In genomic region chrX:153967536-153968214, GRCh38 we compare ENCODE assay signal across 10 cellular contexts. TPM values are rescaled to one million over a fixed set of nuclear protein-coding genes. Genes with fewer than 3 reads are reported as not detected.
A peak's percentile ranks its signal among the peaks of the same experiment; 100 is the strongest.
DNase-seq lines count a peak whose midpoint lies in the region; ATAC-seq, FAIRE-seq and TF ChIP-seq lines count a peak whose summit lies in the region.
"Had no signal": no experiment of that assay in that cellular context is flagged by ENCODE, and none has a peak within 500 bp of the region (broad histone marks: within the 10 kb centered on the region; RNA-seq: fewer than 3 reads in every experiment).

No MANE protein-coding gene starts in this region.

- peaks cover 4% of the 10 kb centered on the region for H3K27me3 Mint-ChIP-seq in CD4-positive, CD25-positive, alpha-beta regulatory T cell
- no peaks in the 10 kb centered on the region for H3K27me3 Mint-ChIP-seq in astrocyte (ENCODE audit: low read depth, unreplicated experiment)
- H3K27me3 Mint-ChIP-seq in nephron (ENCODE audit: low read depth): peaks cover 5% of the 10 kb centered on the region

- H3K4me1 Mint-ChIP-seq in CD4-positive, CD25-positive, alpha-beta regulatory T cell: peaks cover 0 to 51% (median 12%) of the 10 kb centered on the region in 4 donors
- H3K4me1 Mint-ChIP-seq in astrocyte (ENCODE audit: low read depth, unreplicated experiment): peaks cover 18% of the 10 kb centered on the region
- peaks cover 37% of the 10 kb centered on the region for H3K4me1 Mint-ChIP-seq in nephron

- H3K36me3 Mint-ChIP-seq in CD4-positive, CD25-positive, alpha-beta regulatory T cell: peaks cover 6% of the 10 kb centered on the region
- peaks cover 2% of the 10 kb centered on the region for H3K36me3 Mint-ChIP-seq in astrocyte (ENCODE audit: low read depth, unreplicated experiment)
- peaks cover 14% of the 10 kb centered on the region for H3K36me3 Mint-ChIP-seq in nephron (ENCODE audit: low read depth)

- peak overlapping the region; percentile 93 for H3K4me2 ChIP-seq in astrocyte (ENCODE audit: low read length)

- no peak for TF ChIP-seq CTCF in LNCaP clone FGC (IDR thresholded peaks at IDR 0.05; ENCODE audit: control insufficient read depth, extremely low read depth, insufficient read depth)
- no peak for TF ChIP-seq CTCF in astrocyte (IDR thresholded peaks at IDR 0.05; ENCODE audit: insufficient read depth, low read depth, low read length)
- TF ChIP-seq CTCF in nephron (IDR thresholded peaks at IDR 0.05; ENCODE audit: unreplicated experiment in 3 of 3): no peak

- peak overlapping the region; percentile 89 to 100 (median 98) for H3K4me3 Mint-ChIP-seq in CD4-positive, CD25-positive, alpha-beta regulatory T cell
- peak overlapping the region; percentile 75 for H3K4me3 Mint-ChIP-seq in astrocyte (ENCODE audit: unreplicated experiment)
- H3K4me3 Mint-ChIP-seq in nephron: peak overlapping the region; percentile 96 to 100 (median 100)

- peak overlapping the region; percentile 97 for H3K27ac ChIP-seq in CD4-positive, CD25-positive, alpha-beta regulatory T cell (ENCODE audit: insufficient read depth, low read length, poor library complexity, severe bottlenecking)
- H3K27ac ChIP-seq in astrocyte (ENCODE audit: low read depth, low read length): no peak overlapping the region

- peaks cover 0 to 1% (median 0%) of the 10 kb centered on the region in 7 donors for H3K9me3 Mint-ChIP-seq in CD4-positive, CD25-positive, alpha-beta regulatory T cell
- no peaks in the 10 kb centered on the region for H3K9me3 Mint-ChIP-seq in astrocyte (ENCODE audit: unreplicated experiment)
- no peaks in the 10 kb centered on the region for H3K9me3 Mint-ChIP-seq in nephron

- H3K36me3 ChIP-seq in CD4-positive, CD25-positive, alpha-beta regulatory T cell (ENCODE audit: control insufficient read depth, insufficient read depth, low read length): peaks cover 14% of the 10 kb centered on the region
- H3K36me3 ChIP-seq in astrocyte (ENCODE audit: insufficient read depth, low read length): no peaks in the 10 kb centered on the region
- H3K36me3 ChIP-seq: prostate gland had no signal

- peaks cover 73% of the 10 kb centered on the region for H4K20me1 ChIP-seq in astrocyte (ENCODE audit: insufficient read depth, low read length)

- peaks cover 84% of the 10 kb centered on the region for H3K79me2 ChIP-seq in astrocyte (ENCODE audit: insufficient read depth, low read length)

- no peak for ATAC-seq in CD4-positive, CD25-positive, alpha-beta regulatory T cell (ENCODE audit: low read depth in 2 of 2)

- no peaks in the 10 kb centered on the region for H3K27me3 ChIP-seq in CD4-positive, CD25-positive, alpha-beta regulatory T cell (ENCODE audit: control insufficient read depth, insufficient read depth, low read length)
- no peaks in the 10 kb centered on the region for H3K27me3 ChIP-seq in astrocyte (ENCODE audit: insufficient read depth, low read length)

- H3K4me1 ChIP-seq in CD4-positive, CD25-positive, alpha-beta regulatory T cell (ENCODE audit: control insufficient read depth, insufficient read depth, low read length, poor library complexity, severe bottlenecking): peaks cover 42% of the 10 kb centered on the region
- peaks cover 33% of the 10 kb centered on the region for H3K4me1 ChIP-seq in astrocyte (ENCODE audit: insufficient read depth, low read length)
- H3K4me1 ChIP-seq: prostate gland had no signal

- peak overlapping the region; percentile 89 to 97 (median 94) for H3K27ac Mint-ChIP-seq in CD4-positive, CD25-positive, alpha-beta regulatory T cell
- no peak overlapping the region for H3K27ac Mint-ChIP-seq in astrocyte (ENCODE audit: unreplicated experiment)
- H3K27ac Mint-ChIP-seq in nephron: peak overlapping the region; percentile 99 to 100 (median 100)

- H3K9me3 ChIP-seq in CD4-positive, CD25-positive, alpha-beta regulatory T cell (ENCODE audit: control insufficient read depth in 2 of 2, low read length in 2 of 2): no peaks in the 10 kb centered on the region
- no peaks in the 10 kb centered on the region for H3K9me3 ChIP-seq in astrocyte (ENCODE audit: insufficient read depth, low read depth, low read length)
- H3K9me3 ChIP-seq: prostate gland had no signal

- H2AFZ ChIP-seq in astrocyte (ENCODE audit: low read depth, low read length): no peak overlapping the region

- FAIRE-seq in astrocyte (lab: Jason Lieb, UNC): no peak

- DNase-seq in CD4-positive, CD25-positive, alpha-beta regulatory T cell: peak in 2 of 3 donors; percentile 43 to 71
- no peak for DNase-seq in LNCaP clone FGC (ENCODE audit: low read depth)
- no peak for DNase-seq in astrocyte (ENCODE audit: low read depth)
- DNase-seq in T1000 (lab: John Stamatoyannopoulos, UW): no peak
- DNase-seq in inferior parietal cortex (ENCODE audit: extremely low spot score): no peak
- DNase-seq in amygdala (lab: John Stamatoyannopoulos, UW): no peak
- DNase-seq in hippocampal formation (lab: John Stamatoyannopoulos, UW): no peak
- DNase-seq: activated gamma-delta T cell treated with Interleukin-2 at 50 U/mL for 16 hours had no signal

- H3K9ac ChIP-seq in astrocyte (ENCODE audit: low read length): peak overlapping the region; percentile 22

- peak overlapping the region; percentile 73 for H3K4me3 ChIP-seq in CD4-positive, CD25-positive, alpha-beta regulatory T cell (ENCODE audit: low read depth, low read length)
- H3K4me3 ChIP-seq in LNCaP clone FGC (ENCODE audit: low read depth, low read length) (peak overlapping the region; percentile 69), astrocyte (ENCODE audit: insufficient read depth, low read depth, low read length) (no peak overlapping the region)
- H3K4me3 ChIP-seq: prostate gland had no signal

RNA-seq across cellular contexts. Expression of gene HCFC1, which starts 3.9 kb away (rescaled TPM):
- 71.6 TPM for total RNA-seq in CD4-positive, CD25-positive, alpha-beta regulatory T cell
- 1 to 10 TPM; 3.0 to 4.3 (median 3.6) TPM for polyA plus RNA-seq in CD4-positive, CD25-positive, alpha-beta regulatory T cell
- 58.1 and 61.2 TPM in 2 replicates for total RNA-seq in astrocyte

RNA-seq across cellular contexts. Expression of gene TMEM187, which starts 4.9 kb away (rescaled TPM):
- 6.0 TPM for total RNA-seq in CD4-positive, CD25-positive, alpha-beta regulatory T cell
- 10 to 100 TPM; 16.1 to 21.0 (median 17.7) TPM for polyA plus RNA-seq in CD4-positive, CD25-positive, alpha-beta regulatory T cell
- total RNA-seq in astrocyte: 8.6 and 10.6 TPM in 2 replicates

RNA-seq across cellular contexts. Expression of gene RENBP, which starts 23.2 kb away (rescaled TPM):
- total RNA-seq in CD4-positive, CD25-positive, alpha-beta regulatory T cell: 15.3 TPM
- polyA plus RNA-seq in CD4-positive, CD25-positive, alpha-beta regulatory T cell: 1 to 10 TPM in 2 of 4 donors, under 1 TPM in 2; 0.62 to 1.9 (median 1.1) TPM
- 1.7 and 2.2 TPM in 2 replicates for total RNA-seq in astrocyte

RNA-seq across cellular contexts. Expression of gene NAA10, which starts 32.8 kb away (rescaled TPM):
- total RNA-seq in CD4-positive, CD25-positive, alpha-beta regulatory T cell: 70.0 TPM
- 10 to 100 TPM; 72.4 to 99.8 (median 82.3) TPM for polyA plus RNA-seq in CD4-positive, CD25-positive, alpha-beta regulatory T cell
- total RNA-seq in astrocyte: 134 and 144 TPM in 2 replicates

RNA-seq across cellular contexts. Expression of gene ARHGAP4, which starts 41.6 kb away (rescaled TPM):
- 459 TPM for total RNA-seq in CD4-positive, CD25-positive, alpha-beta regulatory T cell
- polyA plus RNA-seq in CD4-positive, CD25-positive, alpha-beta regulatory T cell: 10 to 100 TPM; 73.5 to 89.9 (median 80.2) TPM
- 3.9 and 4.3 TPM in 2 replicates for total RNA-seq in astrocyte

Comparison
In these comparisons a context has a peak if more than half of its experiments do, and no peak if none do; other contexts are left out.
1. DNase-seq: peak in CD4-positive, CD25-positive, alpha-beta regulatory T cell (2 of 3); none in LNCaP clone FGC (single experiment), astrocyte (single experiment), T1000 (single experiment), inferior parietal cortex (single experiment), amygdala (0 of 56) and hippocampal formation (0 of 2).
2. Peak in every context shown above with its lines, with median percentiles within 50 percentile points of each other: H3K4me3 Mint-ChIP-seq.